Comparison of ENCODE assay signal across 21 cellular contexts in the genomic region with DNA sequence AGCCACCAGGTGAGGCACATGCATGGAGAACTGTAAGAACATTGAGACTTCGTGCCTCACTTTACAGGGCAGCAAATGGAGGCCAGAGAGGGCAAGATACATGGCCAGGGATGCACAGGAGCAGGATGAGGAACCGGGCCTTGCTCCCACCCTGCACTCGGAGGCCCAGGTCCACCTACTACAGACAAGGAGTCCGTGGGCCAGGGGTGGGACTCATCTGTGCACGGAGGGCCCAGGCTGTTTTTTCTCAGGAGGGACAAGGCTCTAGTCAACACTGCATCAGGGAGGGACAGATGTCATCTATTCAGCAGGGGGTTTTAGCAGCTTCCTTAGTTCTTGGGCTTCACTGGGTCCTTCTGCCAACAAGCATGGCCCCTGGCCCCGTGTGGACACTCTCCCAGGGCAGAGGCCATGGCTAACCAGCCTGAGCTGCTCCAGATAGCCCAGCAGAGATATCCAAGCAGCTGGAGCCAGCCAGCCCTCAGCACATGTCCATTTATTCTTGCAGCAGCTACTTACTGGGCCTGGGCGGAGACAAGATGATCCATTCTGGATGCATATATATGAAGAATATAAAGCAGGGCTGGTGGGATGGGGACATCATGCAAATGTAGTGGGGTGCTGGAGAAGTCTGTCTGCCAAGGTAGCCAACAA.
DNase-seq lines count a peak whose midpoint lies in the region; ATAC-seq and TF ChIP-seq lines count a peak whose summit lies in the region.
"Had no signal": no experiment of that assay in that cellular context is flagged by ENCODE, and none has a peak within 500 bp of the region (broad histone marks: within the 10 kb centered on the region; RNA-seq: fewer than 3 reads in every experiment).

No MANE protein-coding gene starts in this region.

- H3K79me2 ChIP-seq in osteoblast (ENCODE audit: insufficient read depth, low read length) = no peaks in the 10 kb centered on the region

- H3K4me3 Mint-ChIP-seq in stimulated activated naive B cell treated with anti-CD40 and anti-IgM and Interleukin-4, amounts not matched to agents 10 μg/mL and 1 μg/mL and 100 μg/mL, for 72 hours = no peak overlapping the region
- H3K4me3 Mint-ChIP-seq in nephron progenitor cell = no peak overlapping the region
- H3K4me3 Mint-ChIP-seq: CD4-positive, alpha-beta memory T cell; GM23338 had no signal

- no peaks in the 10 kb centered on the region for H3K4me1 Mint-ChIP-seq in stimulated activated naive B cell treated with anti-CD40 and anti-IgM and Interleukin-4, amounts not matched to agents 10 μg/mL and 1 μg/mL and 100 μg/mL, for 72 hours
- H3K4me1 Mint-ChIP-seq in nephron progenitor cell = peaks cover 14% of the 10 kb centered on the region
- H3K4me1 Mint-ChIP-seq: CD4-positive, alpha-beta memory T cell had no signal

- no peak overlapping the region for H3K27ac ChIP-seq in esophagus muscularis mucosa (replicated peaks in 1 of 4)
- no peak overlapping the region for H3K27ac ChIP-seq in osteoblast (ENCODE audit: low read depth, low read length)
- no peak overlapping the region for H3K27ac ChIP-seq in upper lobe of right lung
- H3K27ac ChIP-seq: 22Rv1, HL-60, RWPE1, SJCRH30 had no signal

- no peaks in the 10 kb centered on the region for H3K4me1 ChIP-seq in esophagus muscularis mucosa
- no peaks in the 10 kb centered on the region for H3K4me1 ChIP-seq in osteoblast (ENCODE audit: insufficient read depth, low read length)
- no peaks in the 10 kb centered on the region for H3K4me1 ChIP-seq in upper lobe of right lung
- H3K4me1 ChIP-seq: SJCRH30 had no signal

- no peak overlapping the region for H2AFZ ChIP-seq in osteoblast (ENCODE audit: low read length)
- H2AFZ ChIP-seq: GM23338 had no signal

- DNase-seq in activated CD8-positive, alpha-beta memory T cell treated with anti-CD3 and anti-CD28 coated beads for 24 hours = peak; percentile 32
- DNase-seq in activated CD8-positive, alpha-beta memory T cell treated with anti-CD3 and anti-CD28 coated beads, Interleukin-2, amount 50 U/mL, for 4 hours = no peak
- DNase-seq in esophagus muscularis mucosa (ENCODE audit: extremely low spot score) (peak; percentile 86), osteoblast (ENCODE audit: insufficient read length, low spot score, missing footprints) (peak; percentile 38), upper lobe of right lung (peak; percentile 47), nephron progenitor cell (no peak)
- DNase-seq in stimulated activated naive B cell treated with anti-CD40 and anti-IgM and Interleukin-4, amounts not matched to agents 10 μg/mL and 1 μg/mL and 100 μg/mL, for 72 hours = no peak
- DNase-seq: BE2C; CD4-positive, alpha-beta memory T cell; MV-4-11; NCI-H1417 treated with DMSO at 0.1 percent for 48 hours; NCI-H2029; NCI-H2171 treated with DMSO at 0.1 percent for 48 hours; NCI-H774; PC-3; SJCRH30 had no signal

- TF ChIP-seq EP300 in esophagus muscularis mucosa (IDR thresholded peaks at IDR 0.05) = no peak

- TF ChIP-seq CTCF in esophagus muscularis mucosa (IDR thresholded peaks at IDR 0.05) = no peak
- TF ChIP-seq CTCF in osteoblast (IDR thresholded peaks at IDR 0.05; ENCODE audit: extremely low read depth, low read depth, low read length) = no peak
- no peak for TF ChIP-seq CTCF in upper lobe of right lung (IDR thresholded peaks at IDR 0.05)
- no peak for TF ChIP-seq CTCF in nephron progenitor cell (IDR thresholded peaks at IDR 0.05)

- intact Hi-C loops in esophagus muscularis mucosa (cut with DNase I) = no loop called here
- intact Hi-C loops in upper lobe of right lung (cut with DNase I) = no loop called here

- peaks cover 0 to 18% (median 0%) of the 10 kb centered on the region in 4 donors for H3K27me3 ChIP-seq in esophagus muscularis mucosa
- no peaks in the 10 kb centered on the region for H3K27me3 ChIP-seq in osteoblast (ENCODE audit: insufficient read depth, low read length)
- H3K27me3 ChIP-seq in upper lobe of right lung = no peaks in the 10 kb centered on the region
- H3K27me3 ChIP-seq: BE2C, SJCRH30 had no signal

- TF ChIP-seq POLR2A in esophagus muscularis mucosa (IDR thresholded peaks at IDR 0.05; ENCODE audit: low read depth) = no peak

- H3K9me3 ChIP-seq in esophagus muscularis mucosa (peaks cover 0 to 6% (median 1%) of the 10 kb centered on the region in 4 donors), osteoblast (ENCODE audit: low read depth, low read length) (no peaks in the 10 kb centered on the region), upper lobe of right lung (no peaks in the 10 kb centered on the region)
- H3K9me3 ChIP-seq: BE2C, SJCRH30 had no signal

- H4K20me1 ChIP-seq in osteoblast (ENCODE audit: insufficient read depth, low read length) = no peaks in the 10 kb centered on the region

- no peaks in the 10 kb centered on the region for H3K36me3 ChIP-seq in esophagus muscularis mucosa
- H3K36me3 ChIP-seq in osteoblast (ENCODE audit: insufficient read depth, low read length) = no peaks in the 10 kb centered on the region
- no peaks in the 10 kb centered on the region for H3K36me3 ChIP-seq in upper lobe of right lung
- H3K36me3 ChIP-seq: BE2C, SJCRH30 had no signal

- H3K4me3 ChIP-seq in esophagus muscularis mucosa = no peak overlapping the region
- no peak overlapping the region for H3K4me3 ChIP-seq in osteoblast (ENCODE audit: insufficient read depth, low read length)
- H3K4me3 ChIP-seq in upper lobe of right lung = no peak overlapping the region
- H3K4me3 ChIP-seq: GM23338, SJCRH30 had no signal

- no peak overlapping the region for H3K4me2 ChIP-seq in osteoblast (ENCODE audit: insufficient read depth, low read length)
- H3K4me2 ChIP-seq: GM23338 had no signal

- no peak for ATAC-seq in upper lobe of right lung
- ATAC-seq in stimulated activated naive B cell treated with anti-CD40 and anti-IgM and Interleukin-4, amounts not matched to agents 10 μg/mL and 1 μg/mL and 100 μg/mL, for 72 hours (replicated peaks) = no peak
- no peak for ATAC-seq in GM18519 (IDR thresholded peaks at IDR 0.05; ENCODE audit: low FRiP score, unreplicated experiment)
- ATAC-seq: GM23338, PC-3 had no signal

- H3K9me3 Mint-ChIP-seq in stimulated activated naive B cell treated with anti-CD40 and anti-IgM and Interleukin-4, amounts not matched to agents 10 μg/mL and 1 μg/mL and 100 μg/mL, for 72 hours = peaks cover 0 to 2% of the 10 kb centered on the region in 2 donors
- H3K9me3 Mint-ChIP-seq in nephron progenitor cell = peaks cover 8% of the 10 kb centered on the region

- peaks cover 6 to 7% of the 10 kb centered on the region in 2 donors for H3K27me3 Mint-ChIP-seq in stimulated activated naive B cell treated with anti-CD40 and anti-IgM and Interleukin-4, amounts not matched to agents 10 μg/mL and 1 μg/mL and 100 μg/mL, for 72 hours
- H3K27me3 Mint-ChIP-seq in nephron progenitor cell (ENCODE audit: low read depth, poor library complexity) = peaks cover 18% of the 10 kb centered on the region

- 83% methylated on average over 6 of the region's 7 CpGs for WGBS in esophagus muscularis mucosa

- no peaks in the 10 kb centered on the region for H3K36me3 Mint-ChIP-seq in stimulated activated naive B cell treated with anti-CD40 and anti-IgM and Interleukin-4, amounts not matched to agents 10 μg/mL and 1 μg/mL and 100 μg/mL, for 72 hours
- no peaks in the 10 kb centered on the region for H3K36me3 Mint-ChIP-seq in nephron progenitor cell (ENCODE audit: low read depth)
- H3K36me3 Mint-ChIP-seq: CD4-positive, alpha-beta memory T cell had no signal

- no peak overlapping the region for H3K27ac Mint-ChIP-seq in stimulated activated naive B cell treated with anti-CD40 and anti-IgM and Interleukin-4, amounts not matched to agents 10 μg/mL and 1 μg/mL and 100 μg/mL, for 72 hours
- H3K27ac Mint-ChIP-seq in nephron progenitor cell = no peak overlapping the region
- H3K27ac Mint-ChIP-seq: CD4-positive, alpha-beta memory T cell; GM23338 had no signal

Comparison
In these comparisons a context has a peak if more than half of its experiments do, and no peak if none do; other contexts are left out.
1. DNase-seq: peak in activated CD8-positive, alpha-beta memory T cell treated with anti-CD3 and anti-CD28 coated beads for 24 hours (single experiment), esophagus muscularis mucosa (single experiment), osteoblast (single experiment) and upper lobe of right lung (single experiment); none in activated CD8-positive, alpha-beta memory T cell treated with anti-CD3 and anti-CD28 coated beads, Interleukin-2, amount 50 U/mL, for 4 hours (single experiment), stimulated activated naive B cell treated with anti-CD40 and anti-IgM and Interleukin-4, amounts not matched to agents 10 μg/mL and 1 μg/mL and 100 μg/mL, for 72 hours (single experiment) and nephron progenitor cell (single experiment).